11 cellular contexts compared by ENCODE assay signal in genomic region chr20:5413394-5413793, GRCh38.
"Had no signal": no experiment of that assay in that cellular context is flagged by ENCODE, and none has a peak within 500 bp of the region (broad histone marks: within the 10 kb centered on the region; RNA-seq: fewer than 3 reads in every experiment).

No MANE protein-coding gene starts in this region.

- H3K4me3 Mint-ChIP-seq: GM23338, H9, HFFc6 had no signal

- ATAC-seq: GM23338, HCT116 had no signal

- DNase-seq: GM23248, GOT3, H7, H9, HCEC 1CT, HFFc6 had no signal

- H3K9me3 ChIP-seq: HAP-1 had no signal

- H3K4me1 ChIP-seq: HAP-1 had no signal

- H3K36me3 ChIP-seq: HAP-1 had no signal

- H3K4me1 Mint-ChIP-seq: H9 had no signal

- H3K9ac ChIP-seq: GM23248 had no signal

- H3K4me3 ChIP-seq: GM23248, GM23338, HAP-1 had no signal

- H3K27ac ChIP-seq: GM23248 had no signal

- H3K9me3 Mint-ChIP-seq: GM23338, H9, HFFc6 had no signal

- H2AFZ ChIP-seq: GM23248, GM23338 had no signal

- FAIRE-seq: H1, H54 had no signal

- H3K27ac Mint-ChIP-seq: GM23338, H9, HFFc6 had no signal

- H3K4me2 ChIP-seq: GM23338 had no signal
